Comparison of ENCODE assay signal across 8 cellular contexts in genomic region chr1:54190526-54190925, GRCh38. TPM values are rescaled to one million over a fixed set of nuclear protein-coding genes. Genes with fewer than 3 reads are reported as not detected.
"Had no signal": no experiment of that assay in that cellular context is flagged by ENCODE, and none has a peak within 500 bp of the region (broad histone marks: within the 10 kb centered on the region; RNA-seq: fewer than 3 reads in every experiment).

No MANE protein-coding gene starts in this region.

- H3K4me3 ChIP-seq: GM23338 had no signal

- H2AFZ ChIP-seq: GM23338 had no signal

- DNase-seq: H9, HCEC 1CT, IMR-90 had no signal

- H3K4me2 ChIP-seq: GM23338 had no signal

- ATAC-seq: GM23338 had no signal

- FAIRE-seq: H1, H54, HTR-8/SVneo had no signal

RNA-seq across cellular contexts. Expression of gene CDCP2, which starts 37.7 kb away (rescaled TPM):
- total RNA-seq: GM23338, H1, H9, HT-29, IMR-90 had no signal
- polyA plus RNA-seq: GM23338, H1, IMR-90 had no signal
